Comparison of ENCODE assay signal across 7 cellular contexts in the genomic region with DNA sequence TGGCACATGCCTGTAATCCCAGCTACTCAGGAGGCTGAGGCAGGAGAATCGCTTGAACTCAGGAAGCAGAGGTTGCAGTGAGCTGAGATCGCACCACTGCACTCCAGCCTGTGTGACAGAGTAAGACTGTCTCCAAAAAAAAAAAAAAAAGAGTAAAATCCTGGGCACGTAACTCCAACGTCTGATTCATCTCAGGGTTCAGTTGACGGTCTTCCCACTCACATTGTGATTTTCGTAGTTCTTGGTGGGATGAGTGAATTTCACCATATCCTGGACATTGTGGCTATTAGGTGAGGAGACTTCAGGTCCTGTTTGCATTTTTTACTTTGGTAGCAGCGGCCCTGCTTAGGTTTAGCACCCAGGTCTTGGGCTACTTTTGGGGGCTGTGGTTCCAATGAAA.
DNase-seq lines count a peak whose midpoint lies in the region; FAIRE-seq and TF ChIP-seq lines count a peak whose summit lies in the region.
"Not testable (repeated sequence)": the region's sequence is repeated elsewhere in the genome, so short reads cannot be mapped to it uniquely, and the experiment has no call there.

No MANE protein-coding gene starts in this region.

- DNase-seq in AG20443 (ENCODE audit: low spot score) = peak; percentile 55
- not testable (repeated sequence) for DNase-seq in HTR-8/SVneo (ENCODE audit: insufficient read length, low spot score); RWPE1 (ENCODE audit: low spot score)
- DNase-seq in brain microvascular endothelial cell = peak; percentile 61
- DNase-seq in fibroblast of mammary gland (ENCODE audit: low read depth) = peak; percentile 74
- peak; percentile 37 for DNase-seq in kidney tubule cell (ENCODE audit: low spot score)
- DNase-seq in renal cortical epithelial cell (ENCODE audit: low read depth) = peak; percentile 56

- H3K27me3 ChIP-seq in brain microvascular endothelial cell (replicated peaks) = not testable (repeated sequence)

- H3K27ac ChIP-seq in RWPE1 (peak overlapping the region; percentile 99; the same call in 1 of the 2 replicates), brain microvascular endothelial cell (peak overlapping the region; percentile 71)

- POLR2A ChIA-PET in RWPE1 (lab: Yijun Ruan, JAX; ENCODE audit: low non-redundant PET) = not testable (repeated sequence)

- H3K4me3 ChIP-seq in brain microvascular endothelial cell (ENCODE audit: low read depth, low read length); fibroblast of mammary gland (ENCODE audit: control insufficient read depth, low read depth, low read length): not testable (repeated sequence)

- peak; percentile 9 for FAIRE-seq in HTR-8/SVneo (lab: Jason Lieb, UNC)

- in situ Hi-C loops in brain microvascular endothelial cell (cut with HindIII; ENCODE audit: low pct_ligation_motif_present, low sequenced_read_pairs) = not testable (repeated sequence)

- H3K36me3 ChIP-seq in brain microvascular endothelial cell (replicated peaks) = not testable (repeated sequence)

- CTCF ChIA-PET in RWPE1 (lab: Yijun Ruan, JAX) = not testable (repeated sequence)

- TF ChIP-seq CTCF in RWPE1 (conservative IDR thresholded peaks at IDR 0.05; ENCODE audit: low read depth); brain microvascular endothelial cell (IDR thresholded peaks at IDR 0.05; ENCODE audit: low read depth, low read length, missing control alignments); fibroblast of mammary gland (conservative IDR thresholded peaks at IDR 0.05; ENCODE audit: control insufficient read depth, insufficient read depth, low read depth, low read length): not testable (repeated sequence)
